Comparison of ENCODE assay signal across 8 cellular contexts in genomic region chr1:961132-961652, GRCh38. TPM values are rescaled to one million over a fixed set of nuclear protein-coding genes. Genes with fewer than 3 reads are reported as not detected.
DNase-seq lines count a peak whose midpoint lies in the region; ATAC-seq and TF ChIP-seq lines count a peak whose summit lies in the region.

No MANE protein-coding gene starts in this region.

- no peak for TF ChIP-seq POLR2A in gastrocnemius medialis (IDR thresholded peaks at IDR 0.05)

- DNase-seq in RWPE2 (ENCODE audit: low spot score) (no peak), fibroblast of the aortic adventitia (ENCODE audit: low read depth) (no peak), gastrocnemius medialis (no peak), NCI-H2227 treated with DMSO at 0.1 percent for 48 hours (lab: John Stamatoyannopoulos, UW) (no peak), middle frontal gyrus (ENCODE audit: extremely low spot score, low spot score) (no peak), hepatic stellate cell (ENCODE audit: low spot score) (no peak), putamen (ENCODE audit: low spot score) (no peak)

- TF ChIP-seq CTCF in GM12875 (IDR thresholded peaks at IDR 0.05; ENCODE audit: borderline replicate concordance, insufficient read depth, low read depth, low read length), result no peak
- TF ChIP-seq CTCF in RWPE2 (IDR thresholded peaks at IDR 0.05; ENCODE audit: poor library complexity, severe bottlenecking), result no peak
- TF ChIP-seq CTCF in fibroblast of the aortic adventitia (IDR thresholded peaks at IDR 0.05; ENCODE audit: insufficient read depth, low read length), result no peak
- TF ChIP-seq CTCF in gastrocnemius medialis (IDR thresholded peaks at IDR 0.05 in 4 of 5, conservative IDR thresholded peaks at IDR 0.05 in 1 of 5), result no peak

- H3K36me3 ChIP-seq in RWPE2 (ENCODE audit: low read depth), result peaks cover 20% of the 10 kb centered on the region
- H3K36me3 ChIP-seq in gastrocnemius medialis, result peaks cover 0 to 12% of the 10 kb centered on the region in 2 donors

- in situ Hi-C loops in gastrocnemius medialis (cut with MboI; ENCODE audit: low sequenced_read_pairs in 4 of 4), result no loop called here

- H3K9me3 ChIP-seq in RWPE2 (ENCODE audit: severe bottlenecking) (no peaks in the 10 kb centered on the region), gastrocnemius medialis (no peaks in the 10 kb centered on the region)

- intact Hi-C loops in gastrocnemius medialis (cut with DNase I; ENCODE audit: low total_unique reads), result loop anchor here (5.0 kb wide), 1 partner anchor 54 kb away; no protein-coding TSS in a partner anchor

- H3K27ac ChIP-seq in RWPE2 (ENCODE audit: poor library complexity, severe bottlenecking) (peak overlapping the region; percentile 38), gastrocnemius medialis (no peak overlapping the region)

- H3K4me3 ChIP-seq in GM12875 (ENCODE audit: low read depth, low read length) (peak overlapping the region; percentile 66), RWPE2 (ENCODE audit: severe bottlenecking) (peak overlapping the region; percentile 100), fibroblast of the aortic adventitia (ENCODE audit: low read depth, low read length) (peak overlapping the region; percentile 72), gastrocnemius medialis (peak overlapping the region; percentile 60 to 93 (median 88))

- H3K4me1 ChIP-seq in RWPE2 (ENCODE audit: insufficient read depth, poor library complexity, severe bottlenecking), result peaks cover 7% of the 10 kb centered on the region
- peaks cover 15 to 25% of the 10 kb centered on the region in 2 donors for H3K4me1 ChIP-seq in gastrocnemius medialis

- H3K27me3 ChIP-seq in RWPE2 (ENCODE audit: insufficient read depth, poor library complexity, severe bottlenecking) (no peaks in the 10 kb centered on the region), gastrocnemius medialis (peaks cover 0 to 7% (median 0%) of the 10 kb centered on the region in 3 donors)

- ATAC-seq in RWPE2 (ENCODE audit: low read depth) (no peak), gastrocnemius medialis (no peak)

RNA-seq across cellular contexts. Expression of gene KLHL17, which starts 0.8 kb away (rescaled TPM):
- total RNA-seq in fibroblast of the aortic adventitia (ENCODE audit: low replicate concordance), result 1.8 and 5.0 TPM in 2 replicates
- 1 to 10 TPM; 1.3 to 5.7 (median 2.3) TPM for total RNA-seq in gastrocnemius medialis

RNA-seq across cellular contexts. Expression of gene NOC2L, which starts 2.1 kb away (rescaled TPM):
- total RNA-seq in fibroblast of the aortic adventitia (ENCODE audit: low replicate concordance) (41.0 and 54.1 TPM in 2 replicates), gastrocnemius medialis (100 to 1,000 TPM in 1 of 4 donors, 10 to 100 TPM in 3; 47.4 to 115 (median 74.2) TPM)

RNA-seq across cellular contexts. Expression of gene PLEKHN1, which starts 5.1 kb away (rescaled TPM):
- total RNA-seq in fibroblast of the aortic adventitia (ENCODE audit: low replicate concordance) (0.54 TPM in 1 of 2 replicates, not detected in the other), gastrocnemius medialis (under 1 TPM in 1 of 4 donors, not detected in 3; 0.23 TPM)

RNA-seq across cellular contexts. Expression of gene PERM1, which starts 20.7 kb away (rescaled TPM):
- total RNA-seq in fibroblast of the aortic adventitia (ENCODE audit: low replicate concordance) (0.57 TPM in 1 of 2 replicates, not detected in the other), gastrocnemius medialis (100 to 1,000 TPM in 2 of 4 donors, 10 to 100 TPM in 2; 38.9 to 218 (median 98.8) TPM)

RNA-seq across cellular contexts. Expression of gene SAMD11, which starts 37.5 kb away (rescaled TPM):
- total RNA-seq in fibroblast of the aortic adventitia (ENCODE audit: low replicate concordance), result 1.6 and 12.4 TPM in 2 replicates
- total RNA-seq in gastrocnemius medialis, result under 1 TPM in 2 of 4 donors, not detected in 2; 0.17 to 0.38 TPM
